ENCODE assay signal across 1 cellular context in genomic region chr11:8045839-8046238, GRCh38.
TF ChIP-seq lines count a peak whose summit lies in the region.

No MANE protein-coding gene starts in this region.

TF ChIP-seq in H1, 55 proteins besides CTCF, POLR2A, EP300 and RAD21:
- TF ChIP-seq JUND (IDR thresholded peaks at IDR 0.05; ENCODE audit: low read length) (no peak), CHD7 (IDR thresholded peaks at IDR 0.05; ENCODE audit: insufficient replicate concordance, low read length) (no peak), BCL11A (IDR thresholded peaks at IDR 0.05; ENCODE audit: low read depth in 2 of 2, low read length in 2 of 2) (no peak), ATF3 (IDR thresholded peaks at IDR 0.05; ENCODE audit: insufficient read depth, low read depth, low read length) (no peak), KDM5A (IDR thresholded peaks at IDR 0.05; ENCODE audit: low read length) (no peak), SUZ12 (IDR thresholded peaks at IDR 0.05; ENCODE audit: low read length) (no peak), CBX5 (IDR thresholded peaks at IDR 0.05; ENCODE audit: low read depth, low read length) (no peak), USF2 (IDR thresholded peaks at IDR 0.05; ENCODE audit: low read length) (no peak), ASH2L (IDR thresholded peaks at IDR 0.05; ENCODE audit: low read length) (no peak), POLR2AphosphoS5 (IDR thresholded peaks at IDR 0.05; ENCODE audit: low read depth, low read length) (no peak), KDM4A (IDR thresholded peaks at IDR 0.05; ENCODE audit: low read depth, low read length, severe bottlenecking) (no peak), NANOG (IDR thresholded peaks at IDR 0.05; ENCODE audit: insufficient read depth, low read depth, low read length, poor library complexity, severe bottlenecking) (no peak), ATF2 (IDR thresholded peaks at IDR 0.05; ENCODE audit: low read length) (no peak), SRF (IDR thresholded peaks at IDR 0.05; ENCODE audit: low read depth, low read length) (no peak)
